In the genomic region with DNA sequence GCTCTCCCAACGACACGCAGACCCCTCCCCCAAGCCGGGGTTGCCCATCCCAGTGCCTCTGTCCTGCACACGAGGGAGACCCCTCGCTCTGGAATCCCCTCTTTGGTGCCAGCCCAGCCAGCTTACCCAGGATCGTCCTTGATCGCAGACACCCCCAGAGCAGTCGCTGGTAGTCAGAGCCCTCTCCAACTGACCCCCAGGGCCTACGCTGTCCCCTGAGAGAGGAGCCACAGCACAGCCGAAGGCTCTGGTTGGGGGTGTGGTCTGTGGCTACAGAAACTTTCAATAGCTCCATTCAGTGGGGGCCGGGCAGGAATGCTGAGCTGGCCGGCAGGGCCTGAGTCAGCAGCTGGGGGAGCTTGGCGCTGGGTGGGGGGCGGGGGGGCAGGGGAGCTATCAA, we compare ENCODE assay signal across 11 cellular contexts. TPM values are rescaled to one million over a fixed set of nuclear protein-coding genes. Genes with fewer than 3 reads are reported as not detected.
DNase-seq lines count a peak whose midpoint lies in the region; ATAC-seq and TF ChIP-seq lines count a peak whose summit lies in the region.
"Had no signal": no experiment of that assay in that cellular context is flagged by ENCODE, and none has a peak within 500 bp of the region (broad histone marks: within the 10 kb centered on the region; RNA-seq: fewer than 3 reads in every experiment).

A gene with protein sequence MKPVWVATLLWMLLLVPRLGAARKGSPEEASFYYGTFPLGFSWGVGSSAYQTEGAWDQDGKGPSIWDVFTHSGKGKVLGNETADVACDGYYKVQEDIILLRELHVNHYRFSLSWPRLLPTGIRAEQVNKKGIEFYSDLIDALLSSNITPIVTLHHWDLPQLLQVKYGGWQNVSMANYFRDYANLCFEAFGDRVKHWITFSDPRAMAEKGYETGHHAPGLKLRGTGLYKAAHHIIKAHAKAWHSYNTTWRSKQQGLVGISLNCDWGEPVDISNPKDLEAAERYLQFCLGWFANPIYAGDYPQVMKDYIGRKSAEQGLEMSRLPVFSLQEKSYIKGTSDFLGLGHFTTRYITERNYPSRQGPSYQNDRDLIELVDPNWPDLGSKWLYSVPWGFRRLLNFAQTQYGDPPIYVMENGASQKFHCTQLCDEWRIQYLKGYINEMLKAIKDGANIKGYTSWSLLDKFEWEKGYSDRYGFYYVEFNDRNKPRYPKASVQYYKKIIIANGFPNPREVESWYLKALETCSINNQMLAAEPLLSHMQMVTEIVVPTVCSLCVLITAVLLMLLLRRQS (minus strand): TSS at position 268 of the 400 bp plus-strand sequence. CDS start 633 bp downstream, outside the sequence.

- TF ChIP-seq POLR2A in vagina (IDR thresholded peaks at IDR 0.05), result no peak

- TF ChIP-seq CTCF in HFFc6 (IDR thresholded peaks at IDR 0.05) (no peak), vagina (IDR thresholded peaks at IDR 0.05) (no peak)

- peak within 1 kb of the TSS; percentile 26 for H3K27ac Mint-ChIP-seq in HFFc6

- H3K36me3 Mint-ChIP-seq in HFFc6 (ENCODE audit: low read depth), result no peaks in the 10 kb centered on the region

- no peaks in the 10 kb centered on the region for H3K4me1 ChIP-seq in vagina

- H3K4me1 Mint-ChIP-seq in HFFc6 (ENCODE audit: low read depth), result peaks cover 24% of the 10 kb centered on the region

- H3K4me3 Mint-ChIP-seq in HFFc6, result peak within 1 kb of the TSS; percentile 51

- H3K27me3 ChIP-seq in vagina, result no peaks in the 10 kb centered on the region
- H3K27me3 ChIP-seq: esophagus muscularis mucosa had no signal

- H3K9me3 Mint-ChIP-seq in HFFc6, result no peaks in the 10 kb centered on the region

- no peak within 1 kb of the TSS for H3K27ac ChIP-seq in vagina
- H3K27ac ChIP-seq: esophagus muscularis mucosa had no signal

- H3K27me3 Mint-ChIP-seq in HFFc6 (ENCODE audit: insufficient read depth), result peaks cover 2% of the 10 kb centered on the region; the same call in 1 of the 2 replicates

- no peaks in the 10 kb centered on the region for H3K36me3 ChIP-seq in vagina
- H3K36me3 ChIP-seq: esophagus muscularis mucosa had no signal

- H3K9me3 ChIP-seq in vagina, result no peaks in the 10 kb centered on the region
- H3K9me3 ChIP-seq: esophagus muscularis mucosa had no signal

- intact Hi-C loops in vagina (cut with DNase I), result no loop called here

- no peak for ATAC-seq in HG02870 (IDR thresholded peaks at IDR 0.05; ENCODE audit: unreplicated experiment)
- no peak for ATAC-seq in activated CD4-positive, CD25-positive, alpha-beta regulatory T cell treated with anti-CD3 and anti-CD28 coated beads, Interleukin-2, amount 50 U/mL, for 24 hours

- no peak within 1 kb of the TSS for H3K4me3 ChIP-seq in vagina

- DNase-seq in A172 (ENCODE audit: low spot score), result peak; percentile 57
- peak; percentile 13 for DNase-seq in HFFc6
- peak; percentile 95 for DNase-seq in astrocyte of the hippocampus (ENCODE audit: low read depth, low spot score)
- DNase-seq in kidney tubule cell (ENCODE audit: low spot score), result peak; percentile 31
- DNase-seq in vagina (ENCODE audit: extremely low spot score in 2 of 2), result no peak
- no peak for DNase-seq in NCI-H1417 (lab: John Stamatoyannopoulos, UW)
- DNase-seq: NCI-H82, right cardiac atrium had no signal

RNA-seq across cellular contexts. Expression of the gene that starts here (rescaled TPM):
- total RNA-seq in A172 (2014; rRNA removed; shearing (Covaris generic)), result 1.8 and 2.1 TPM in 2 replicates
- total RNA-seq in HFFc6 (2021; fragmentation: NEBNext Ultra II Directional; extraction: Animal tissue kit (Norgen Biotek cat#: 25700)), result under 1 TPM; 0.12 to 0.76 (median 0.74) TPM
- not detected for total RNA-seq in vagina
- total RNA-seq: esophagus muscularis mucosa, right cardiac atrium had no signal

Comparison
In these comparisons a context has a peak if more than half of its experiments do, and no peak if none do; other contexts are left out.
1. Peak in DNase-seq in HFFc6; RNA of the gene not detected or under 1 TPM.
2. DNase-seq: peak in A172 (single experiment), astrocyte of the hippocampus (single experiment) and kidney tubule cell (single experiment); none in vagina (0 of 2) and NCI-H1417 (0 of 3).